ENCODE assay signal across 9 cellular contexts in genomic region chr1:168542978-168543377, GRCh38. TPM values are rescaled to one million over a fixed set of nuclear protein-coding genes. Genes with fewer than 3 reads are reported as not detected.
"Had no signal": no experiment of that assay in that cellular context is flagged by ENCODE, and none has a peak within 500 bp of the region (broad histone marks: within the 10 kb centered on the region; RNA-seq: fewer than 3 reads in every experiment).

No MANE protein-coding gene starts in this region.

RNA-seq across cellular contexts. Expression of gene XCL2, which starts 0.8 kb away (rescaled TPM):
- total RNA-seq: chondrocyte, LHCN-M2, PC-3, SJSA1, T-helper 17 cell, WTC11 had no signal
- polyA plus RNA-seq: SK-N-SH had no signal

RNA-seq across cellular contexts. Expression of gene XCL1, which starts 33.4 kb away (rescaled TPM):
- total RNA-seq: LHCN-M2, M059J, PC-3, Peyer's patch, SJSA1, T-helper 17 cell had no signal
- polyA plus RNA-seq: SK-N-SH had no signal
